Comparison of ENCODE assay signal across 2 cellular contexts in genomic region chr9:129810116-129810515, GRCh38.
TF ChIP-seq lines count a peak whose summit lies in the region.

No MANE protein-coding gene starts in this region.

TF ChIP-seq in GM12878, 131 proteins besides CTCF, POLR2A, EP300 and RAD21:
- TF ChIP-seq MYB (IDR thresholded peaks at IDR 0.05; ENCODE audit: borderline replicate concordance, low read depth, low read length) (no peak), SUZ12 (IDR thresholded peaks at IDR 0.05; ENCODE audit: unreplicated experiment) (no peak), RAD51 (IDR thresholded peaks at IDR 0.05) (no peak)
TF ChIP-seq in GM12878: peak in this region for 0.

TF ChIP-seq in liver, 16 proteins besides CTCF, POLR2A, EP300 and RAD21:
- no peak for TF ChIP-seq FOXA2 (IDR thresholded peaks at IDR 0.05)
- TF ChIP-seq, protein P1, sequence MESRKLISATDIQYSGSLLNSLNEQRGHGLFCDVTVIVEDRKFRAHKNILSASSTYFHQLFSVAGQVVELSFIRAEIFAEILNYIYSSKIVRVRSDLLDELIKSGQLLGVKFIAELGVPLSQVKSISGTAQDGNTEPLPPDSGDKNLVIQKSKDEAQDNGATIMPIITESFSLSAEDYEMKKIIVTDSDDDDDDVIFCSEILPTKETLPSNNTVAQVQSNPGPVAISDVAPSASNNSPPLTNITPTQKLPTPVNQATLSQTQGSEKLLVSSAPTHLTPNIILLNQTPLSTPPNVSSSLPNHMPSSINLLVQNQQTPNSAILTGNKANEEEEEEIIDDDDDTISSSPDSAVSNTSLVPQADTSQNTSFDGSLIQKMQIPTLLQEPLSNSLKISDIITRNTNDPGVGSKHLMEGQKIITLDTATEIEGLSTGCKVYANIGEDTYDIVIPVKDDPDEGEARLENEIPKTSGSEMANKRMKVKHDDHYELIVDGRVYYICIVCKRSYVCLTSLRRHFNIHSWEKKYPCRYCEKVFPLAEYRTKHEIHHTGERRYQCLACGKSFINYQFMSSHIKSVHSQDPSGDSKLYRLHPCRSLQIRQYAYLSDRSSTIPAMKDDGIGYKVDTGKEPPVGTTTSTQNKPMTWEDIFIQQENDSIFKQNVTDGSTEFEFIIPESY (IDR thresholded peaks at IDR 0.05): no peak
- no peak for TF ChIP-seq RXRA (IDR thresholded peaks at IDR 0.05)
- no peak for TF ChIP-seq EGR1 (IDR thresholded peaks at IDR 0.05; ENCODE audit: low read depth in 2 of 2)
- TF ChIP-seq JUND (IDR thresholded peaks at IDR 0.05): no peak
- no peak for TF ChIP-seq HNF4G (IDR thresholded peaks at IDR 0.05)
